Comparison of ENCODE assay signal across 1 cellular context in genomic region chr10:34102917-34103506, GRCh38.
TF ChIP-seq lines count a peak whose summit lies in the region.

No MANE protein-coding gene starts in this region.

TF ChIP-seq in HepG2, 621 proteins besides CTCF, POLR2A, EP300 and RAD21 (continued from another document):
- no peak for TF ChIP-seq TCF7L2 (IDR thresholded peaks at IDR 0.05; ENCODE audit: low read depth, low read length)
- no peak for TF ChIP-seq MEIS2 (CRISPR knock-in tag; IDR thresholded peaks at IDR 0.05)
- TF ChIP-seq, protein P1, sequence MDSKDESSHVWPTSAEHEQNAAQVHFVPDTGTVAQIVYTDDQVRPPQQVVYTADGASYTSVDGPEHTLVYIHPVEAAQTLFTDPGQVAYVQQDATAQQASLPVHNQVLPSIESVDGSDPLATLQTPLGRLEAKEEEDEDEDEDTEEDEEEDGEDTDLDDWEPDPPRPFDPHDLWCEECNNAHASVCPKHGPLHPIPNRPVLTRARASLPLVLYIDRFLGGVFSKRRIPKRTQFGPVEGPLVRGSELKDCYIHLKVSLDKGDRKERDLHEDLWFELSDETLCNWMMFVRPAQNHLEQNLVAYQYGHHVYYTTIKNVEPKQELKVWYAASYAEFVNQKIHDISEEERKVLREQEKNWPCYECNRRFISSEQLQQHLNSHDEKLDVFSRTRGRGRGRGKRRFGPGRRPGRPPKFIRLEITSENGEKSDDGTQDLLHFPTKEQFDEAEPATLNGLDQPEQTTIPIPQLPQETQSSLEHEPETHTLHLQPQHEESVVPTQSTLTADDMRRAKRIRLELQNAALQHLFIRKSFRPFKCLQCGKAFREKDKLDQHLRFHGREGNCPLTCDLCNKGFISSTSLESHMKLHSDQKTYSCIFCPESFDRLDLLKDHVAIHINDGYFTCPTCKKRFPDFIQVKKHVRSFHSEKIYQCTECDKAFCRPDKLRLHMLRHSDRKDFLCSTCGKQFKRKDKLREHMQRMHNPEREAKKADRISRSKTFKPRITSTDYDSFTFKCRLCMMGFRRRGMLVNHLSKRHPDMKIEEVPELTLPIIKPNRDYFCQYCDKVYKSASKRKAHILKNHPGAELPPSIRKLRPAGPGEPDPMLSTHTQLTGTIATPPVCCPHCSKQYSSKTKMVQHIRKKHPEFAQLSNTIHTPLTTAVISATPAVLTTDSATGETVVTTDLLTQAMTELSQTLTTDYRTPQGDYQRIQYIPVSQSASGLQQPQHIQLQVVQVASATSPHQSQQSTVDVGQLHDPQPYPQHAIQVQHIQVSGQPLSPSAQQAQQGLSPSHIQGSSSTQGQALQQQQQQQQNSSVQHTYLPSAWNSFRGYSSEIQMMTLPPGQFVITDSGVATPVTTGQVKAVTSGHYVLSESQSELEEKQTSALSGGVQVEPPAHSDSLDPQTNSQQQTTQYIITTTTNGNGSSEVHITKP (CRISPR knock-in tag; IDR thresholded peaks at IDR 0.05; ENCODE audit: low read depth) = no peak
- TF ChIP-seq TAF1 (CRISPR knock-in tag; IDR thresholded peaks at IDR 0.05) = no peak
- no peak for TF ChIP-seq IRX3 (CRISPR knock-in tag; IDR thresholded peaks at IDR 0.05; ENCODE audit: borderline replicate concordance, low read depth)
- no peak for TF ChIP-seq ZNF432 (CRISPR knock-in tag; IDR thresholded peaks at IDR 0.05; ENCODE audit: borderline replicate concordance)
- no peak for TF ChIP-seq PAX8 (CRISPR knock-in tag; IDR thresholded peaks at IDR 0.05; ENCODE audit: borderline replicate concordance)
- no peak for TF ChIP-seq MATR3 (CRISPR knock-in tag; IDR thresholded peaks at IDR 0.05)
- TF ChIP-seq GPBP1L1 (CRISPR knock-in tag; IDR thresholded peaks at IDR 0.05) = no peak
- no peak for TF ChIP-seq LCORL (IDR thresholded peaks at IDR 0.05)
- no peak for TF ChIP-seq LCORL (CRISPR knock-in tag; IDR thresholded peaks at IDR 0.05)
- no peak for TF ChIP-seq CHD4 (IDR thresholded peaks at IDR 0.05; ENCODE audit: borderline replicate concordance, low read length)
- TF ChIP-seq ZNF564 (CRISPR knock-in tag; IDR thresholded peaks at IDR 0.05) = no peak
